ENCODE assay signal across 1 cellular context in the genomic region with DNA sequence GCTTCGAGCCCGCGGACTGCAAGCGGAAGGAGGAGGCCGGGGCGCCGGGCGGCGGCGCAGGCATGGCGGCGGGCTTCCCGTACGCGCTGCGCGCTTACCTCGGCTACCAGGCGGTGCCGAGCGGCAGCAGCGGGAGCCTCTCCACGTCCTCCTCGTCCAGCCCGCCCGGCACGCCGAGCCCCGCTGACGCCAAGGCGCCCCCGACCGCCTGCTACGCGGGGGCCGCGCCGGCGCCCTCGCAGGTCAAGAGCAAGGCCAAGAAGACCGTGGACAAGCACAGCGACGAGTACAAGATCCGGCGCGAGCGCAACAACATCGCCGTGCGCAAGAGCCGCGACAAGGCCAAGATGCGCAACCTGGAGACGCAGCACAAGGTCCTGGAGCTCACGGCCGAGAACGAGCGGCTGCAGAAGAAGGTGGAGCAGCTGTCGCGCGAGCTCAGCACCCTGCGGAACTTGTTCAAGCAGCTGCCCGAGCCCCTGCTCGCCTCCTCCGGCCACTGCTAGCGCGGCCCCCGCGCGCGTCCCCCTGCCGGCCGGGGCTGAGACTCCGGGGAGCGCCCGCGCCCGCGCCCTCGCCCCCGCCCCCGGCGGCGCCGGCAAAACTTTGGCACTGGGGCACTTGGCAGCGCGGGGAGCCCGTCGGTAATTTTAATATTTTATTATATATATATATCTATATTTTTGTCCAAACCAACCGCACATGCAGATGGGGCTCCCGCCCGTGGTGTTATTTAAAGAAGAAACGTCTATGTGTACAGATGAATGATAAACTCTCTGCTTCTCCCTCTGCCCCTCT.
TF ChIP-seq lines count a peak whose summit lies in the region.

No MANE protein-coding gene starts in this region.

TF ChIP-seq in HepG2, 621 proteins besides CTCF, POLR2A, EP300 and RAD21 (continued from another document and continues in another):
- TF ChIP-seq, protein P1, sequence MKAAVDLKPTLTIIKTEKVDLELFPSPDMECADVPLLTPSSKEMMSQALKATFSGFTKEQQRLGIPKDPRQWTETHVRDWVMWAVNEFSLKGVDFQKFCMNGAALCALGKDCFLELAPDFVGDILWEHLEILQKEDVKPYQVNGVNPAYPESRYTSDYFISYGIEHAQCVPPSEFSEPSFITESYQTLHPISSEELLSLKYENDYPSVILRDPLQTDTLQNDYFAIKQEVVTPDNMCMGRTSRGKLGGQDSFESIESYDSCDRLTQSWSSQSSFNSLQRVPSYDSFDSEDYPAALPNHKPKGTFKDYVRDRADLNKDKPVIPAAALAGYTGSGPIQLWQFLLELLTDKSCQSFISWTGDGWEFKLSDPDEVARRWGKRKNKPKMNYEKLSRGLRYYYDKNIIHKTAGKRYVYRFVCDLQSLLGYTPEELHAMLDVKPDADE (CRISPR knock-in tag; IDR thresholded peaks at IDR 0.05), result no peak
- TF ChIP-seq ZNF792 (CRISPR knock-in tag; IDR thresholded peaks at IDR 0.05), result no peak
- TF ChIP-seq CHD2 (IDR thresholded peaks at IDR 0.05; ENCODE audit: low read depth, low read length), result 0 out of 2 replicates have a peak, but pooled peaks have one; percentile 23
- TF ChIP-seq FLYWCH1 (CRISPR knock-in tag; IDR thresholded peaks at IDR 0.05), result no peak
- TF ChIP-seq, protein P2, sequence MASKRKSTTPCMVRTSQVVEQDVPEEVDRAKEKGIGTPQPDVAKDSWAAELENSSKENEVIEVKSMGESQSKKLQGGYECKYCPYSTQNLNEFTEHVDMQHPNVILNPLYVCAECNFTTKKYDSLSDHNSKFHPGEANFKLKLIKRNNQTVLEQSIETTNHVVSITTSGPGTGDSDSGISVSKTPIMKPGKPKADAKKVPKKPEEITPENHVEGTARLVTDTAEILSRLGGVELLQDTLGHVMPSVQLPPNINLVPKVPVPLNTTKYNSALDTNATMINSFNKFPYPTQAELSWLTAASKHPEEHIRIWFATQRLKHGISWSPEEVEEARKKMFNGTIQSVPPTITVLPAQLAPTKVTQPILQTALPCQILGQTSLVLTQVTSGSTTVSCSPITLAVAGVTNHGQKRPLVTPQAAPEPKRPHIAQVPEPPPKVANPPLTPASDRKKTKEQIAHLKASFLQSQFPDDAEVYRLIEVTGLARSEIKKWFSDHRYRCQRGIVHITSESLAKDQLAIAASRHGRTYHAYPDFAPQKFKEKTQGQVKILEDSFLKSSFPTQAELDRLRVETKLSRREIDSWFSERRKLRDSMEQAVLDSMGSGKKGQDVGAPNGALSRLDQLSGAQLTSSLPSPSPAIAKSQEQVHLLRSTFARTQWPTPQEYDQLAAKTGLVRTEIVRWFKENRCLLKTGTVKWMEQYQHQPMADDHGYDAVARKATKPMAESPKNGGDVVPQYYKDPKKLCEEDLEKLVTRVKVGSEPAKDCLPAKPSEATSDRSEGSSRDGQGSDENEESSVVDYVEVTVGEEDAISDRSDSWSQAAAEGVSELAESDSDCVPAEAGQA (IDR thresholded peaks at IDR 0.05; ENCODE audit: low read depth), result no peak
- TF ChIP-seq, protein P2 (CRISPR knock-in tag; IDR thresholded peaks at IDR 0.05; ENCODE audit: borderline replicate concordance), result no peak; the same call in 1 of the 2 replicates
- TF ChIP-seq HMG20B (CRISPR knock-in tag; conservative IDR thresholded peaks at IDR 0.05), result no peak
- no peak for TF ChIP-seq ZNF607 (CRISPR knock-in tag; IDR thresholded peaks at IDR 0.05; ENCODE audit: borderline replicate concordance)
- no peak for TF ChIP-seq ZNF251 (CRISPR knock-in tag; IDR thresholded peaks at IDR 0.05)
- TF ChIP-seq KLF16 (CRISPR knock-in tag; IDR thresholded peaks at IDR 0.05), result peak in 1 of 2 experiments; percentile 30; a peak in 1 of 4 replicates
- no peak for TF ChIP-seq CCAR2 (optimal IDR thresholded peaks at IDR 0.05; ENCODE audit: low read depth, low read length)
- TF ChIP-seq, protein P3, sequence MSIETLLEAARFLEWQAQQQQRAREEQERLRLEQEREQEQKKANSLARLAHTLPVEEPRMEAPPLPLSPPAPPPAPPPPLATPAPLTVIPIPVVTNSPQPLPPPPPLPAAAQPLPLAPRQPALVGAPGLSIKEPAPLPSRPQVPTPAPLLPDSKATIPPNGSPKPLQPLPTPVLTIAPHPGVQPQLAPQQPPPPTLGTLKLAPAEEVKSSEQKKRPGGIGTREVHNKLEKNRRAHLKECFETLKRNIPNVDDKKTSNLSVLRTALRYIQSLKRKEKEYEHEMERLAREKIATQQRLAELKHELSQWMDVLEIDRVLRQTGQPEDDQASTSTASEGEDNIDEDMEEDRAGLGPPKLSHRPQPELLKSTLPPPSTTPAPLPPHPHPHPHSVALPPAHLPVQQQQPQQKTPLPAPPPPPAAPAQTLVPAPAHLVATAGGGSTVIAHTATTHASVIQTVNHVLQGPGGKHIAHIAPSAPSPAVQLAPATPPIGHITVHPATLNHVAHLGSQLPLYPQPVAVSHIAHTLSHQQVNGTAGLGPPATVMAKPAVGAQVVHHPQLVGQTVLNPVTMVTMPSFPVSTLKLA (IDR thresholded peaks at IDR 0.05), result no peak
- peak; percentile 40; the same call in 1 of the 2 replicates for TF ChIP-seq KDM2A (CRISPR knock-in tag; IDR thresholded peaks at IDR 0.05; ENCODE audit: borderline replicate concordance, low read depth)
- peak; percentile 93; the same call in 1 of the 2 replicates for TF ChIP-seq ARHGAP35 (CRISPR knock-in tag; IDR thresholded peaks at IDR 0.05; ENCODE audit: borderline replicate concordance)
- TF ChIP-seq NFE2 (CRISPR knock-in tag; IDR thresholded peaks at IDR 0.05), result no peak
- TF ChIP-seq HNRNPLL (IDR thresholded peaks at IDR 0.05; ENCODE audit: low read depth, low read length, poor library complexity, severe bottlenecking), result peak; percentile 93
- TF ChIP-seq MTF1 (CRISPR knock-in tag; IDR thresholded peaks at IDR 0.05), result no peak
- TF ChIP-seq PAX8 (CRISPR knock-in tag; IDR thresholded peaks at IDR 0.05; ENCODE audit: borderline replicate concordance), result no peak
- TF ChIP-seq, protein P4, sequence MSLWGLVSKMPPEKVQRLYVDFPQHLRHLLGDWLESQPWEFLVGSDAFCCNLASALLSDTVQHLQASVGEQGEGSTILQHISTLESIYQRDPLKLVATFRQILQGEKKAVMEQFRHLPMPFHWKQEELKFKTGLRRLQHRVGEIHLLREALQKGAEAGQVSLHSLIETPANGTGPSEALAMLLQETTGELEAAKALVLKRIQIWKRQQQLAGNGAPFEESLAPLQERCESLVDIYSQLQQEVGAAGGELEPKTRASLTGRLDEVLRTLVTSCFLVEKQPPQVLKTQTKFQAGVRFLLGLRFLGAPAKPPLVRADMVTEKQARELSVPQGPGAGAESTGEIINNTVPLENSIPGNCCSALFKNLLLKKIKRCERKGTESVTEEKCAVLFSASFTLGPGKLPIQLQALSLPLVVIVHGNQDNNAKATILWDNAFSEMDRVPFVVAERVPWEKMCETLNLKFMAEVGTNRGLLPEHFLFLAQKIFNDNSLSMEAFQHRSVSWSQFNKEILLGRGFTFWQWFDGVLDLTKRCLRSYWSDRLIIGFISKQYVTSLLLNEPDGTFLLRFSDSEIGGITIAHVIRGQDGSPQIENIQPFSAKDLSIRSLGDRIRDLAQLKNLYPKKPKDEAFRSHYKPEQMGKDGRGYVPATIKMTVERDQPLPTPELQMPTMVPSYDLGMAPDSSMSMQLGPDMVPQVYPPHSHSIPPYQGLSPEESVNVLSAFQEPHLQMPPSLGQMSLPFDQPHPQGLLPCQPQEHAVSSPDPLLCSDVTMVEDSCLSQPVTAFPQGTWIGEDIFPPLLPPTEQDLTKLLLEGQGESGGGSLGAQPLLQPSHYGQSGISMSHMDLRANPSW (CRISPR knock-in tag; IDR thresholded peaks at IDR 0.05; ENCODE audit: borderline replicate concordance), result no peak
- TF ChIP-seq, protein P5, sequence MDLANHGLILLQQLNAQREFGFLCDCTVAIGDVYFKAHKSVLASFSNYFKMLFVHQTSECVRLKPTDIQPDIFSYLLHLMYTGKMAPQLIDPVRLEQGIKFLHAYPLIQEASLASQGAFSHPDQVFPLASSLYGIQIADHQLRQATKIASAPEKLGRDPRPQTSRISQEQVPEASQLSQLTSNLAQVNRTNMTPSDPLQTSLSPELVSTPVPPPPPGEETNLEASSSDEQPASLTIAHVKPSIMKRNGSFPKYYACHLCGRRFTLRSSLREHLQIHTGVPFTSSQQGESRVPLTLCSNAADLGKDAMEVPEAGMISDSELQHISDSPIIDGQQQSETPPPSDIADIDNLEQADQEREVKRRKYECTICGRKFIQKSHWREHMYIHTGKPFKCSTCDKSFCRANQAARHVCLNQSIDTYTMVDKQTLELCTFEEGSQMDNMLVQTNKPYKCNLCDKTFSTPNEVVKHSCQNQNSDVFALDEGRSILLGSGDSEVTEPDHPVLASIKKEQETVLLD (CRISPR knock-in tag; IDR thresholded peaks at IDR 0.05; ENCODE audit: low read depth), result no peak
- TF ChIP-seq, protein P6, sequence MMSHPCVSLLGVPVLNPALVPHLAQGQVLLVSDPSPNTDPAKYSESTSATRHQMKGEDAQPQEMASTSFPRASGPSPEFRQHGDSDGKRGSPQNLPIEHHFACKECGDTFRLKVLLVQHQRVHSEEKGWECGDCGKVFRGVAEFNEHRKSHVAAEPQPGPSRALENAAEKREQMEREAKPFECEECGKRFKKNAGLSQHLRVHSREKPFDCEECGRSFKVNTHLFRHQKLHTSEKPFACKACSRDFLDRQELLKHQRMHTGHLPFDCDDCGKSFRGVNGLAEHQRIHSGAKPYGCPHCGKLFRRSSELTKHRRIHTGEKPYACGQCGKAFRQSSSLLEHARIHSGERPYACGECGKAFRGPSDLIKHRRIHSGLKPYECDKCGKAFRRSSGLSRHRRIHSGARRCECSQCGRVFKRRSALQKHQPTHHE (CRISPR knock-in tag; IDR thresholded peaks at IDR 0.05; ENCODE audit: borderline replicate concordance), result peak; percentile 49; the same call in 1 of the 2 replicates
- no peak for TF ChIP-seq ZKSCAN5 (CRISPR knock-in tag; IDR thresholded peaks at IDR 0.05)
- TF ChIP-seq ZNF781 (CRISPR knock-in tag; IDR thresholded peaks at IDR 0.05; ENCODE audit: borderline replicate concordance, not compliant biosample characterization), result no peak
- no peak for TF ChIP-seq ZNF34 (CRISPR knock-in tag; IDR thresholded peaks at IDR 0.05; ENCODE audit: borderline replicate concordance)
- TF ChIP-seq PPARG (CRISPR knock-in tag; conservative IDR thresholded peaks at IDR 0.05), result no peak
- TF ChIP-seq, protein P7, sequence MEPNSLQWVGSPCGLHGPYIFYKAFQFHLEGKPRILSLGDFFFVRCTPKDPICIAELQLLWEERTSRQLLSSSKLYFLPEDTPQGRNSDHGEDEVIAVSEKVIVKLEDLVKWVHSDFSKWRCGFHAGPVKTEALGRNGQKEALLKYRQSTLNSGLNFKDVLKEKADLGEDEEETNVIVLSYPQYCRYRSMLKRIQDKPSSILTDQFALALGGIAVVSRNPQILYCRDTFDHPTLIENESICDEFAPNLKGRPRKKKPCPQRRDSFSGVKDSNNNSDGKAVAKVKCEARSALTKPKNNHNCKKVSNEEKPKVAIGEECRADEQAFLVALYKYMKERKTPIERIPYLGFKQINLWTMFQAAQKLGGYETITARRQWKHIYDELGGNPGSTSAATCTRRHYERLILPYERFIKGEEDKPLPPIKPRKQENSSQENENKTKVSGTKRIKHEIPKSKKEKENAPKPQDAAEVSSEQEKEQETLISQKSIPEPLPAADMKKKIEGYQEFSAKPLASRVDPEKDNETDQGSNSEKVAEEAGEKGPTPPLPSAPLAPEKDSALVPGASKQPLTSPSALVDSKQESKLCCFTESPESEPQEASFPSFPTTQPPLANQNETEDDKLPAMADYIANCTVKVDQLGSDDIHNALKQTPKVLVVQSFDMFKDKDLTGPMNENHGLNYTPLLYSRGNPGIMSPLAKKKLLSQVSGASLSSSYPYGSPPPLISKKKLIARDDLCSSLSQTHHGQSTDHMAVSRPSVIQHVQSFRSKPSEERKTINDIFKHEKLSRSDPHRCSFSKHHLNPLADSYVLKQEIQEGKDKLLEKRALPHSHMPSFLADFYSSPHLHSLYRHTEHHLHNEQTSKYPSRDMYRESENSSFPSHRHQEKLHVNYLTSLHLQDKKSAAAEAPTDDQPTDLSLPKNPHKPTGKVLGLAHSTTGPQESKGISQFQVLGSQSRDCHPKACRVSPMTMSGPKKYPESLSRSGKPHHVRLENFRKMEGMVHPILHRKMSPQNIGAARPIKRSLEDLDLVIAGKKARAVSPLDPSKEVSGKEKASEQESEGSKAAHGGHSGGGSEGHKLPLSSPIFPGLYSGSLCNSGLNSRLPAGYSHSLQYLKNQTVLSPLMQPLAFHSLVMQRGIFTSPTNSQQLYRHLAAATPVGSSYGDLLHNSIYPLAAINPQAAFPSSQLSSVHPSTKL (CRISPR knock-in tag; IDR thresholded peaks at IDR 0.05), result no peak
- TF ChIP-seq, protein P8, sequence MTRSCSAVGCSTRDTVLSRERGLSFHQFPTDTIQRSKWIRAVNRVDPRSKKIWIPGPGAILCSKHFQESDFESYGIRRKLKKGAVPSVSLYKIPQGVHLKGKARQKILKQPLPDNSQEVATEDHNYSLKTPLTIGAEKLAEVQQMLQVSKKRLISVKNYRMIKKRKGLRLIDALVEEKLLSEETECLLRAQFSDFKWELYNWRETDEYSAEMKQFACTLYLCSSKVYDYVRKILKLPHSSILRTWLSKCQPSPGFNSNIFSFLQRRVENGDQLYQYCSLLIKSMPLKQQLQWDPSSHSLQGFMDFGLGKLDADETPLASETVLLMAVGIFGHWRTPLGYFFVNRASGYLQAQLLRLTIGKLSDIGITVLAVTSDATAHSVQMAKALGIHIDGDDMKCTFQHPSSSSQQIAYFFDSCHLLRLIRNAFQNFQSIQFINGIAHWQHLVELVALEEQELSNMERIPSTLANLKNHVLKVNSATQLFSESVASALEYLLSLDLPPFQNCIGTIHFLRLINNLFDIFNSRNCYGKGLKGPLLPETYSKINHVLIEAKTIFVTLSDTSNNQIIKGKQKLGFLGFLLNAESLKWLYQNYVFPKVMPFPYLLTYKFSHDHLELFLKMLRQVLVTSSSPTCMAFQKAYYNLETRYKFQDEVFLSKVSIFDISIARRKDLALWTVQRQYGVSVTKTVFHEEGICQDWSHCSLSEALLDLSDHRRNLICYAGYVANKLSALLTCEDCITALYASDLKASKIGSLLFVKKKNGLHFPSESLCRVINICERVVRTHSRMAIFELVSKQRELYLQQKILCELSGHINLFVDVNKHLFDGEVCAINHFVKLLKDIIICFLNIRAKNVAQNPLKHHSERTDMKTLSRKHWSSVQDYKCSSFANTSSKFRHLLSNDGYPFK (CRISPR knock-in tag; IDR thresholded peaks at IDR 0.05; ENCODE audit: borderline replicate concordance), result no peak
- TF ChIP-seq, protein P9, sequence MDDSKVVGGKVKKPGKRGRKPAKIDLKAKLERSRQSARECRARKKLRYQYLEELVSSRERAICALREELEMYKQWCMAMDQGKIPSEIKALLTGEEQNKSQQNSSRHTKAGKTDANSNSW (CRISPR knock-in tag; IDR thresholded peaks at IDR 0.05; ENCODE audit: borderline replicate concordance), result peak; percentile 83; the same call in 1 of the 2 replicates
